ENCODE assay signal across 14 cellular contexts in the genomic region with DNA sequence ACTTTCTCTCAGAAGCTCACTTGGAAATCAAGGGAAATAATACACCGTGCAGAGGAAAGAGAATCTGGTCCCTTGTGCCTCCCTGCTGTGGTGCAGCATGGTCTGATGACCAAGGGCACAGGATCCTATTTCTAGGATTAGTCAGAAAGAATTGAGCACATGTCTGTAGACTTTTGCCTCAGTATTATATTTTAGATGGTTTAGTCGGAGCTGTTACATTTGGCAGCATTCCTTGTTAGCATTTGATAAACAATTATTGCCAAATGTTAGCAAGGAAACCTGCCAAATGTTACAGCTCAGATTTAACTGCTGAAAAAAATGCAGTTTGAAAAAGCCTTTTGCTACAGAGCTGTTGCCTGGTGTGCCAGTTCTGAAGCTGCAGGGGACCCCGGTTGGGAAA.
DNase-seq lines count a peak whose midpoint lies in the region; ATAC-seq, FAIRE-seq and TF ChIP-seq lines count a peak whose summit lies in the region.
"Had no signal": no experiment of that assay in that cellular context is flagged by ENCODE, and none has a peak within 500 bp of the region (broad histone marks: within the 10 kb centered on the region; RNA-seq: fewer than 3 reads in every experiment).

No MANE protein-coding gene starts in this region.

- H3K36me3 Mint-ChIP-seq in T-helper 2 cell treated with Interferon-gamma antibody and Interleukin-4, amounts not matched to agents 5 μg/mL and 100 μg/mL, for 36 hours (ENCODE audit: low read depth), result no peaks in the 10 kb centered on the region

- H4K91ac ChIP-seq in mesenchymal stem cell (ENCODE audit: low read length), result no peak overlapping the region

- in situ Hi-C loops in astrocyte of the spinal cord (cut with HindIII; ENCODE audit: low sequenced_read_pairs), result no loop called here

- H3K18ac ChIP-seq in mesenchymal stem cell (ENCODE audit: low read depth in 1 of 2, low read length in 2 of 2), result no peak overlapping the region

- no peak overlapping the region for H2AK5ac ChIP-seq in mesenchymal stem cell (ENCODE audit: low read length, severe bottlenecking)

- no peak overlapping the region for H3K14ac ChIP-seq in mesenchymal stem cell (ENCODE audit: low read length in 2 of 2)

- H3K79me1 ChIP-seq in mesenchymal stem cell (replicated peaks; ENCODE audit: low read length, poor library complexity, severe bottlenecking), result peaks cover 7% of the 10 kb centered on the region

- H3K9me3 Mint-ChIP-seq in T-helper 2 cell treated with Interferon-gamma antibody and Interleukin-4, amounts not matched to agents 5 μg/mL and 100 μg/mL, for 36 hours, result peaks cover 24% of the 10 kb centered on the region

- no peak overlapping the region for H2AFZ ChIP-seq in mesenchymal stem cell (ENCODE audit: low read depth, low read length)

- no peak overlapping the region for H2BK5ac ChIP-seq in mesenchymal stem cell (ENCODE audit: low read depth, low read length, poor library complexity, severe bottlenecking)

- no peaks in the 10 kb centered on the region for H3K36me3 ChIP-seq in mesenchymal stem cell (ENCODE audit: control insufficient read depth in 1 of 2, insufficient read depth in 2 of 2, low read depth in 1 of 2, low read length in 2 of 2)
- H3K36me3 ChIP-seq: esophagus squamous epithelium, SJCRH30 had no signal

- no peak for ATAC-seq in HG03196 (IDR thresholded peaks at IDR 0.05; ENCODE audit: unreplicated experiment)
- ATAC-seq: activated CD4-positive, CD25-positive, alpha-beta regulatory T cell treated with anti-CD3 and anti-CD28 coated beads, Interleukin-2, amount 50 U/mL, for 24 hours; natural killer cell treated with Interleukin-12 subunit alpha and Interleukin-12 subunit beta and Interleukin-15 and Interleukin-18, amount 100 ng/mL, for 72 hours had no signal

- WGBS in mesenchymal stem cell, result 58% methylated on average over 3 of the region's 3 CpGs

- H2BK15ac ChIP-seq in mesenchymal stem cell (ENCODE audit: low read depth, poor library complexity, severe bottlenecking), result no peak overlapping the region

- no peaks in the 10 kb centered on the region for H3K27me3 ChIP-seq in mesenchymal stem cell (ENCODE audit: control insufficient read depth in 1 of 2, insufficient read depth in 1 of 2, low read length in 2 of 2)
- H3K27me3 ChIP-seq: esophagus squamous epithelium, SJCRH30 had no signal

- H3K9ac ChIP-seq in mesenchymal stem cell (ENCODE audit: low read length), result no peak overlapping the region

- no peak for FAIRE-seq in D721Med (lab: Jason Lieb, UNC)
- FAIRE-seq: islet of Langerhans had no signal

- no peak overlapping the region for H2BK120ac ChIP-seq in mesenchymal stem cell (ENCODE audit: low read depth, low read length)

- H3K4me1 Mint-ChIP-seq in T-helper 2 cell treated with Interferon-gamma antibody and Interleukin-4, amounts not matched to agents 5 μg/mL and 100 μg/mL, for 36 hours (ENCODE audit: low read depth), result no peaks in the 10 kb centered on the region

- POLR2A ChIA-PET in GM10248 (lab: Yijun Ruan, JAX), result no interaction called here

- H3K4me3 Mint-ChIP-seq in T-helper 2 cell treated with Interferon-gamma antibody and Interleukin-4, amounts not matched to agents 5 μg/mL and 100 μg/mL, for 36 hours, result no peak overlapping the region
- H3K4me3 Mint-ChIP-seq: natural killer cell treated with Interleukin-12 subunit alpha and Interleukin-12 subunit beta and Interleukin-15 and Interleukin-18, amount 100 ng/mL, for 72 hours had no signal

- H3K4me1 ChIP-seq in mesenchymal stem cell (ENCODE audit: control insufficient read depth, insufficient read depth, low read depth, low read length), result peaks cover 2% of the 10 kb centered on the region

- H3K4me3 ChIP-seq in AG09309 (ENCODE audit: control insufficient read depth, low read depth, low read length), result no peak overlapping the region
- H3K4me3 ChIP-seq in HFF-Myc (replicated peaks; ENCODE audit: low read depth, low read length), result no peak overlapping the region
- H3K4me3 ChIP-seq in astrocyte of the spinal cord (ENCODE audit: low read depth, low read length), result no peak overlapping the region
- peak overlapping the region in 1 of 2 experiments; percentile 3 for H3K4me3 ChIP-seq in mesenchymal stem cell (ENCODE audit: insufficient read depth in 1 of 2, low read depth in 1 of 2, low read length in 2 of 2)
- H3K4me3 ChIP-seq: esophagus squamous epithelium, SJCRH30 had no signal

- TF ChIP-seq CTCF in AG09309 (IDR thresholded peaks at IDR 0.05; ENCODE audit: control insufficient read depth, insufficient read depth, low read depth, low read length, missing control alignments) (no peak), HFF-Myc (IDR thresholded peaks at IDR 0.05; ENCODE audit: low read depth, low read length, missing control alignments) (no peak), astrocyte of the spinal cord (IDR thresholded peaks at IDR 0.05; ENCODE audit: low read depth, low read length) (no peak), D721Med (IDR thresholded peaks at IDR 0.05; ENCODE audit: insufficient read depth, missing control alignments) (no peak), GM10248 (IDR thresholded peaks at IDR 0.05; ENCODE audit: control extremely low read depth, extremely low read depth, low read depth, missing control alignments) (no peak)

- H3K4me2 ChIP-seq in mesenchymal stem cell (ENCODE audit: low read length, poor library complexity, severe bottlenecking), result no peak overlapping the region

- no peak overlapping the region for H2BK12ac ChIP-seq in mesenchymal stem cell (ENCODE audit: low read length in 2 of 2)

- H3K27ac Mint-ChIP-seq in T-helper 2 cell treated with Interferon-gamma antibody and Interleukin-4, amounts not matched to agents 5 μg/mL and 100 μg/mL, for 36 hours, result no peak overlapping the region
- H3K27ac Mint-ChIP-seq: natural killer cell treated with Interleukin-12 subunit alpha and Interleukin-12 subunit beta and Interleukin-15 and Interleukin-18, amount 100 ng/mL, for 72 hours had no signal

- DNase-seq in AG09309 (ENCODE audit: low read depth) (peak; percentile 81), HFF-Myc (ENCODE audit: extremely low read depth, low read depth) (peak; percentile 70), astrocyte of the spinal cord (ENCODE audit: low read depth, low spot score) (peak; percentile 82), mesenchymal stem cell (peak; percentile 48), D721Med (ENCODE audit: insufficient read length, low spot score) (no peak), GM10248 (ENCODE audit: extremely low spot score) (no peak)
- no peak for DNase-seq in T-helper 2 cell treated with Interferon-gamma antibody and Interleukin-4, amounts not matched to agents 5 μg/mL and 100 μg/mL, for 36 hours (ENCODE audit: low spot score)
- DNase-seq: caudate nucleus, esophagus squamous epithelium had no signal

- no peaks in the 10 kb centered on the region for H3K27me3 Mint-ChIP-seq in T-helper 2 cell treated with Interferon-gamma antibody and Interleukin-4, amounts not matched to agents 5 μg/mL and 100 μg/mL, for 36 hours (ENCODE audit: low read depth)

- H4K8ac ChIP-seq in mesenchymal stem cell (ENCODE audit: low read length), result no peak overlapping the region

- H3K23ac ChIP-seq in mesenchymal stem cell (ENCODE audit: low read length in 2 of 2), result no peak overlapping the region

- H3K4ac ChIP-seq in mesenchymal stem cell (ENCODE audit: low read depth in 1 of 2, low read length in 2 of 2), result no peak overlapping the region

- peaks cover 20% of the 10 kb centered on the region for H3K9me3 ChIP-seq in mesenchymal stem cell (ENCODE audit: control insufficient read depth, low read length)

- CTCF ChIA-PET in GM10248 (lab: Yijun Ruan, JAX), result no interaction called here

- peak overlapping the region; percentile 28 for H3K27ac ChIP-seq in mesenchymal stem cell (ENCODE audit: low read length, poor library complexity, severe bottlenecking)
- H3K27ac ChIP-seq: esophagus squamous epithelium, SJCRH30 had no signal

Comparison
In these comparisons a context has a peak if more than half of its experiments do, and no peak if none do; other contexts are left out.
1. DNase-seq: peak in AG09309 (single experiment), HFF-Myc (single experiment), astrocyte of the spinal cord (single experiment) and mesenchymal stem cell (single experiment); none in T-helper 2 cell treated with Interferon-gamma antibody and Interleukin-4, amounts not matched to agents 5 μg/mL and 100 μg/mL, for 36 hours (single experiment), D721Med (single experiment) and GM10248 (single experiment).